In genomic region chr15:101724675-101725005, GRCh38 we compare ENCODE assay signal across 8 cellular contexts. TPM values are rescaled to one million over a fixed set of nuclear protein-coding genes. Genes with fewer than 3 reads are reported as not detected.
DNase-seq lines count a peak whose midpoint lies in the region; ATAC-seq, FAIRE-seq and TF ChIP-seq lines count a peak whose summit lies in the region.

No MANE protein-coding gene starts in this region.

- H2BK20ac ChIP-seq in IMR-90 (ENCODE audit: low read depth, low read length): no peak overlapping the region

- H4K20me1 ChIP-seq in IMR-90 (ENCODE audit: insufficient read depth, low read length): no peaks in the 10 kb centered on the region
- peaks cover 4% of the 10 kb centered on the region for H4K20me1 ChIP-seq in osteoblast (ENCODE audit: insufficient read depth, low read length)

- no peak overlapping the region for H4K5ac ChIP-seq in IMR-90 (ENCODE audit: low read depth, low read length)

- H2BK120ac ChIP-seq in IMR-90 (ENCODE audit: low read depth, low read length): no peak overlapping the region

- no peaks in the 10 kb centered on the region for H3K9me1 ChIP-seq in IMR-90 (ENCODE audit: insufficient read depth, low read length)

- H3K4ac ChIP-seq in IMR-90 (ENCODE audit: low read depth, low read length): no peak overlapping the region

- no peak overlapping the region for H2AK5ac ChIP-seq in IMR-90 (ENCODE audit: low read depth, low read length)

- peaks cover 12% of the 10 kb centered on the region for H3K4me1 ChIP-seq in CD4-positive, CD25-positive, alpha-beta regulatory T cell (ENCODE audit: control insufficient read depth, insufficient read depth, low read length, poor library complexity, severe bottlenecking)
- H3K4me1 ChIP-seq in IMR-90 (ENCODE audit: control insufficient read depth, insufficient read depth, low read length) (no peaks in the 10 kb centered on the region), osteoblast (ENCODE audit: insufficient read depth, low read length) (peaks cover 8% of the 10 kb centered on the region), left lung (peaks cover 6 to 12% of the 10 kb centered on the region in 2 donors)

- H3K27ac Mint-ChIP-seq in CD4-positive, CD25-positive, alpha-beta regulatory T cell: peak overlapping the region in 2 of 3 donors; percentile 60 to 73

- peaks cover 22% of the 10 kb centered on the region for H3K36me3 ChIP-seq in CD4-positive, CD25-positive, alpha-beta regulatory T cell (ENCODE audit: control insufficient read depth, insufficient read depth, low read length)
- H3K36me3 ChIP-seq in IMR-90 (ENCODE audit: control insufficient read depth, insufficient read depth, low read length) (peaks cover 18% of the 10 kb centered on the region), osteoblast (ENCODE audit: insufficient read depth, low read length) (peaks cover 17% of the 10 kb centered on the region), left lung (peaks cover 0 to 15% of the 10 kb centered on the region in 2 donors)

- H3K4me3 ChIP-seq in CD4-positive, CD25-positive, alpha-beta regulatory T cell (ENCODE audit: low read depth, low read length): peak overlapping the region; percentile 42
- H3K4me3 ChIP-seq in IMR-90 (ENCODE audit: insufficient read depth, low read depth, low read length): 0 out of 2 replicates have a peak overlapping the region, but pooled peaks have one; percentile 6
- H3K4me3 ChIP-seq in coronary artery: peak overlapping the region; percentile 85
- H3K4me3 ChIP-seq in osteoblast (ENCODE audit: insufficient read depth, low read length): peak overlapping the region; percentile 35
- H3K4me3 ChIP-seq in left lung: peak overlapping the region in 1 of 2 donors; percentile 77

- dilution Hi-C loops in IMR-90 (cut with HindIII; ENCODE audit: low sequenced_read_pairs, unreplicated experiment): no loop called here

- H3K4me3 Mint-ChIP-seq in CD4-positive, CD25-positive, alpha-beta regulatory T cell: peak overlapping the region; percentile 62 to 78 (median 70)

- H4K8ac ChIP-seq in IMR-90 (ENCODE audit: low read depth in 2 of 2, low read length in 2 of 2): peak overlapping the region; percentile 37 to 67; a peak in 2 of 4 replicates

- no peak overlapping the region for H3K18ac ChIP-seq in IMR-90 (ENCODE audit: low read depth, low read length)

- no peaks in the 10 kb centered on the region for H3K9me3 ChIP-seq in CD4-positive, CD25-positive, alpha-beta regulatory T cell (ENCODE audit: control insufficient read depth in 2 of 2, low read length in 2 of 2)
- H3K9me3 ChIP-seq in IMR-90 (ENCODE audit: control insufficient read depth, insufficient read depth, low read length): no peaks in the 10 kb centered on the region
- no peaks in the 10 kb centered on the region for H3K9me3 ChIP-seq in osteoblast (ENCODE audit: low read depth, low read length)
- no peaks in the 10 kb centered on the region for H3K9me3 ChIP-seq in left lung

- no peak overlapping the region for H3K56ac ChIP-seq in IMR-90 (ENCODE audit: extremely low read depth, insufficient read depth, low read length)

- H3K9ac ChIP-seq in IMR-90 (ENCODE audit: low read depth, low read length): no peak overlapping the region

- peaks cover 10 to 27% (median 15%) of the 10 kb centered on the region in 4 donors for H3K4me1 Mint-ChIP-seq in CD4-positive, CD25-positive, alpha-beta regulatory T cell

- H2AFZ ChIP-seq in IMR-90 (replicated peaks; ENCODE audit: low read length, poor library complexity): peak overlapping the region; percentile 83
- peak overlapping the region; percentile 53 for H2AFZ ChIP-seq in osteoblast (ENCODE audit: low read length)

- peaks cover 15% of the 10 kb centered on the region for H3K36me3 Mint-ChIP-seq in CD4-positive, CD25-positive, alpha-beta regulatory T cell

- POLR2A ChIA-PET in IMR-90 (lab: Charles Lee; ENCODE audit: unreplicated experiment): interaction anchor here (0.6 kb wide), 1 partner anchor 56 kb away, joined by 6 read pairs; no protein-coding TSS in a partner anchor

- TF ChIP-seq CTCF in IMR-90 (conservative IDR thresholded peaks at IDR 0.05; ENCODE audit: low read depth, low read length) (no peak), coronary artery (IDR thresholded peaks at IDR 0.05) (no peak), osteoblast (IDR thresholded peaks at IDR 0.05; ENCODE audit: extremely low read depth, low read depth, low read length) (no peak), left lung (IDR thresholded peaks at IDR 0.05) (no peak)

- no peak for ATAC-seq in CD4-positive, CD25-positive, alpha-beta regulatory T cell (ENCODE audit: low read depth in 2 of 2)
- no peak for ATAC-seq in IMR-90 (ENCODE audit: low read depth)
- ATAC-seq in left lung: no peak

- H2BK15ac ChIP-seq in IMR-90 (ENCODE audit: low read depth, low read length): no peak overlapping the region

- no peak overlapping the region for H3K23ac ChIP-seq in IMR-90 (ENCODE audit: low read depth, low read length)

- H3K27me3 Mint-ChIP-seq in CD4-positive, CD25-positive, alpha-beta regulatory T cell: no peaks in the 10 kb centered on the region

- BruUV-seq in IMR-90 (replicated peaks; lab: Mats Ljungman, UMichigan): no TSS peak

- in situ Hi-C loops in IMR-90 (cut with MboI; ENCODE audit: low sequenced_read_pairs): no loop called here

- no peak overlapping the region for H2BK5ac ChIP-seq in IMR-90 (ENCODE audit: low read depth, low read length, poor library complexity, severe bottlenecking)

- H3K4me2 ChIP-seq in IMR-90 (ENCODE audit: low read depth, low read length) (peak overlapping the region; percentile 63; the same call in 1 of the 2 replicates), osteoblast (ENCODE audit: insufficient read depth, low read length) (peak overlapping the region; percentile 69)

- no peaks in the 10 kb centered on the region for H3K27me3 ChIP-seq in CD4-positive, CD25-positive, alpha-beta regulatory T cell (ENCODE audit: control insufficient read depth, insufficient read depth, low read length)
- H3K27me3 ChIP-seq in IMR-90 (ENCODE audit: control insufficient read depth, insufficient read depth, low read length) (no peaks in the 10 kb centered on the region), osteoblast (ENCODE audit: insufficient read depth, low read length) (no peaks in the 10 kb centered on the region), left lung (no peaks in the 10 kb centered on the region)

- no peak for TF ChIP-seq POLR2A in IMR-90 (IDR thresholded peaks at IDR 0.05; ENCODE audit: low read depth, low read length)

- intact Hi-C loops in IMR-90 (cut with micrococcal nuclease) (loop anchor here (5.0 kb wide), 2 partner anchors 47 to 72 kb away; partner anchors contain the start of gene TM2D3), left lung (cut with DNase I) (no loop called here)

- H3K9me3 Mint-ChIP-seq in CD4-positive, CD25-positive, alpha-beta regulatory T cell: no peaks in the 10 kb centered on the region

- H3K27ac ChIP-seq in CD4-positive, CD25-positive, alpha-beta regulatory T cell (ENCODE audit: insufficient read depth, low read length, poor library complexity, severe bottlenecking): peak overlapping the region; percentile 50
- no peak overlapping the region for H3K27ac ChIP-seq in IMR-90 (ENCODE audit: insufficient read depth, low read length)
- peak overlapping the region; percentile 95 to 96 for H3K27ac ChIP-seq in coronary artery
- no peak overlapping the region for H3K27ac ChIP-seq in osteoblast (ENCODE audit: low read depth, low read length)
- H3K27ac ChIP-seq in left lung: peak overlapping the region in 1 of 2 donors; percentile 91

- peak overlapping the region; percentile 66 for H2AK9ac ChIP-seq in IMR-90 (replicated peaks; ENCODE audit: low read depth, low read length, poor library complexity)

- no peak overlapping the region for H3K14ac ChIP-seq in IMR-90 (replicated peaks; ENCODE audit: low read depth, low read length)

- 52% methylated on average over 6 of the region's 8 CpGs; no CpG with 5 or more reads in 1 of the 2 experiments for WGBS in IMR-90 (ENCODE audit: extremely low coverage in 2 of 2, insufficient read length in 1 of 2), 2 experiments

- H3K79me1 ChIP-seq in IMR-90 (ENCODE audit: low read depth in 1 of 2, low read length in 2 of 2): peaks cover 13 to 22% of the 10 kb centered on the region in 2 experiments

- H4K91ac ChIP-seq in IMR-90 (ENCODE audit: insufficient read depth, low read depth, low read length): no peak overlapping the region

- peaks cover 2% of the 10 kb centered on the region for H3K79me2 ChIP-seq in osteoblast (ENCODE audit: insufficient read depth, low read length)

- CTCF ChIA-PET in IMR-90 (lab: Yijun Ruan, JAX): no interaction called here

- FAIRE-seq in RCC 7860 (lab: Jason Lieb, UNC): no peak

- TF ChIP-seq RAD21 in IMR-90 (IDR thresholded peaks at IDR 0.05; ENCODE audit: low read length): no peak

- no peak for DNase-seq in CD4-positive, CD25-positive, alpha-beta regulatory T cell
- no peak for DNase-seq in IMR-90
- DNase-seq in coronary artery (ENCODE audit: low spot score): no peak
- no peak for DNase-seq in osteoblast (ENCODE audit: insufficient read length, low spot score, missing footprints)
- DNase-seq in RCC 7860 (ENCODE audit: low spot score): no peak
- DNase-seq in mucosa of gallbladder (ENCODE audit: low spot score): no peak
- no peak for DNase-seq in left lung
- DNase-seq in DMS53 (lab: John Stamatoyannopoulos, UW): no peak

TF ChIP-seq in IMR-90, 13 proteins besides CTCF, POLR2A, EP300 and RAD21 (continues in another document):
- no peak for TF ChIP-seq ELK1 (IDR thresholded peaks at IDR 0.05; ENCODE audit: borderline replicate concordance, low read depth, low read length)
- TF ChIP-seq CEBPB (IDR thresholded peaks at IDR 0.05; ENCODE audit: low read depth, low read length): no peak
- no peak for TF ChIP-seq MXI1 (IDR thresholded peaks at IDR 0.05; ENCODE audit: borderline replicate concordance, low read depth, low read length)
- TF ChIP-seq SMC3 (IDR thresholded peaks at IDR 0.05; ENCODE audit: low read depth, low read length): no peak
- TF ChIP-seq RFX5 (IDR thresholded peaks at IDR 0.05; ENCODE audit: low read depth, low read length): no peak
- no peak for TF ChIP-seq CHD1 (IDR thresholded peaks at IDR 0.05; ENCODE audit: low read depth, low read length)

RNA-seq across cellular contexts. Expression of gene TARS3, which starts 0.4 kb away (rescaled TPM):
- total RNA-seq in CD4-positive, CD25-positive, alpha-beta regulatory T cell: 15.9 TPM
- 10 to 100 TPM in 1 of 4 donors, 1 to 10 TPM in 3; 6.5 to 10.1 (median 8.1) TPM for polyA plus RNA-seq in CD4-positive, CD25-positive, alpha-beta regulatory T cell
- 9.3 and 10.0 TPM in 2 replicates for total RNA-seq in IMR-90 (2012; rRNA removed)
- polyA plus RNA-seq in IMR-90 (2012; rRNA removed): 2.9 and 3.4 TPM in 2 replicates
- 1.6 and 2.5 TPM in 2 replicates for polyA plus RNA-seq in IMR-90 (2012; cell fraction: cytosol; rRNA removed)
- polyA plus RNA-seq in IMR-90 (2012; cell fraction: nucleus; rRNA removed; ENCODE audit: low replicate concordance): 2.9 and 8.2 TPM in 2 replicates
- 8.7 and 15.0 TPM in 2 replicates for total RNA-seq in osteoblast
- 10.9 TPM for total RNA-seq in mucosa of gallbladder
- 1 to 10 TPM; 9.3 to 9.8 TPM for total RNA-seq in left lung

Comparison
In these comparisons a context has a peak if more than half of its experiments do, and no peak if none do; other contexts are left out.
1. H3K27ac ChIP-seq: peak in CD4-positive, CD25-positive, alpha-beta regulatory T cell (single experiment) and coronary artery (2 of 2); none in IMR-90 (single experiment) and osteoblast (single experiment).